ENCODE assay signal across 8 cellular contexts in the genomic region with DNA sequence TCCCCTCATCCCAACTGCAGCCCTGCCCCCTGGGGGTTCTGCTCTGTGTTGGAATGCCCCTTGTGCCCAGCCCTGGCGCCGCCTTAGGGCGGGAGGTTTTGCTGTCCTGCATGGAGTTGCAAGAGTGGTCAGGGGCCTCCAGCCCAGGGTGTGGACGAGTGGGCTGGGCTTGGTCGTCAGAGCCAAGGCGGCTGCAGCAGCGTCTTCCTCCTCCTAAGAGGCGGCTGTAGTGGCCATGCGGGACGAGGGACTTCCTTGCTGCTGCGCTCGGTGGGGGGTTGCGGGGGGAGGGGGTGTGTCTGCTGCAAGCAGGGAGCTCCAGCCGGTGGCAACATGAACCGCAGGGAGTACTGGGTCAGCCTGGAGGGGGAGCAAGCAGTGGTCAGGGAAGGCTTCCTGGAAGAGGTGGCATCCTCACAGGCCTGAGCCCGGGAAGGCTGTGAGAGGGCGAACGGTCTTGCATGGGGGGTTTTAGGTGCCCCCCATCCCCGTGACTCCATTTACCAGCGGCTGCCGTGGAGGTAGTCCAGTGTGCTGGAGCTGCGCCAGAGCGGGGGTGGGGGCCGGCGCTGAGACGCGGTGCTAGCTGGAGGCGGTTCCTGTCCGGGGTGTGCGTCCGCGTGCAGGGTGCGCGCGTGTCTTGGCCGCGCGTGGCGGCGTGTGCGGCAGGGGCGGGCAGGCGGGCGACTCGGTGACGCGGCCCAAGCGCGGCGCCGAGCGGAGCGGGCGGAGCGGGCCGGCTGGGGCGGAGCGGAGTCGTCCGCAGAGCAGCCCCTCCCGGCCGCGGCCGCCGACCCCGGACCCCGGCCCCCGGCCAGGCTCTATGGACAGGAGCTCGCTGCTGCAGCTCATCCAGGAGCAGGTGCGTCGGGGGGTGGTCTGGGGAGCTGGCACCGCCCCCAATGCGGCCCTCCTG.
DNase-seq lines count a peak whose midpoint lies in the region; ATAC-seq and TF ChIP-seq lines count a peak whose summit lies in the region.

A gene (plus strand): TSS at position 704 of the 916 bp plus-strand sequence. CDS start 120 bp downstream, at position 824.

- peak; percentile 40 for DNase-seq in stimulated activated CD4-positive, alpha-beta T cell treated with anti-CD3 and anti-CD28 coated beads, Interleukin-15, amount 100 ng/mL, for 24 hours
- no peak for DNase-seq in stimulated activated CD4-positive, alpha-beta T cell treated with anti-CD3 and anti-CD28 coated beads, Interleukin-1b, Interleukin-23, amount 100 ng/mL, for 48 hours
- DNase-seq in astrocyte of the cerebellum (ENCODE audit: low read depth) (no peak), kidney tubule cell (ENCODE audit: low spot score) (peak; percentile 55), DMS79 (lab: John Stamatoyannopoulos, UW) (no peak), NCI-H1417 treated with DMSO at 0.1 percent for 48 hours (lab: John Stamatoyannopoulos, UW) (no peak)

- ATAC-seq in GM21786 (IDR thresholded peaks at IDR 0.05; ENCODE audit: unreplicated experiment) (no peak), GM21381 (IDR thresholded peaks at IDR 0.05; ENCODE audit: unreplicated experiment) (no peak)

- no peak for TF ChIP-seq CTCF in astrocyte of the cerebellum (IDR thresholded peaks at IDR 0.05; ENCODE audit: low read depth, low read length, missing control alignments)

- in situ Hi-C loops in astrocyte of the cerebellum (cut with HindIII; ENCODE audit: low sequenced_read_pairs): no loop called here

- H3K4me3 ChIP-seq in astrocyte of the cerebellum (ENCODE audit: low read depth, low read length): peak within 1 kb of the TSS; percentile 31

Comparison
In these comparisons a context has a peak if more than half of its experiments do, and no peak if none do; other contexts are left out.
1. DNase-seq: peak in stimulated activated CD4-positive, alpha-beta T cell treated with anti-CD3 and anti-CD28 coated beads, Interleukin-15, amount 100 ng/mL, for 24 hours (single experiment) and kidney tubule cell (single experiment); none in stimulated activated CD4-positive, alpha-beta T cell treated with anti-CD3 and anti-CD28 coated beads, Interleukin-1b, Interleukin-23, amount 100 ng/mL, for 48 hours (single experiment), astrocyte of the cerebellum (single experiment), DMS79 (single experiment) and NCI-H1417 treated with DMSO at 0.1 percent for 48 hours (single experiment).